1 cellular context compared by ENCODE assay signal in genomic region chr2:73994544-73994831, GRCh38.
TF ChIP-seq lines count a peak whose summit lies in the region.

No MANE protein-coding gene starts in this region.

TF ChIP-seq in HEK293, 187 proteins besides CTCF, POLR2A, EP300 and RAD21 (continued from another document):
- TF ChIP-seq ZBTB49 (tag by site-specific recombination; IDR thresholded peaks at IDR 0.05; ENCODE audit: low read depth) = no peak
- TF ChIP-seq ZNF223 (tag by site-specific recombination; IDR thresholded peaks at IDR 0.05) = no peak
TF ChIP-seq in HEK293: peak in this region for 1.
